In the genomic region with DNA sequence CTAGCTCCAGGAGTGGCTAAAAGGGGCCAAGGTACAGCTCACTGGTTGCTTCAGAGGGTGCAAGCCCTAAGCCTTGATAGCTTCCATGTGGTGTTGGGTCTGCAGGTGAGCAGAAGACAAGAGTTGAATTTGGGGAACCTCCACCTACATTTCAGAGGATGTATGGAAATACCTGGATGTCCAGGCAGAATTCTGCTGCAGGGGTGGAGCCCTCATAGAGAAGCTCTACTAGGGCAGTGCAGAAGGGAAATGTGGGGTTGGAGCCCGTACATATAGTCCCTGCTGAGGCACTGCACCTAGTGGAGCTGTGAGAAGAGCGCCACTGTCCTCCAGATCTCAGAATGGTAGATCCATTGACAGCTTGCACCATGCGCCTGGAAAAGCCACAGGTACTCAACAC, we compare ENCODE assay signal across 16 cellular contexts.
"Had no signal": no experiment of that assay in that cellular context is flagged by ENCODE, and none has a peak within 500 bp of the region (broad histone marks: within the 10 kb centered on the region; RNA-seq: fewer than 3 reads in every experiment).

No MANE protein-coding gene starts in this region.

- H3K4me1 ChIP-seq: tibial nerve had no signal

- ATAC-seq: heart right ventricle; left ventricle myocardium superior; psoas muscle; right cardiac atrium; stimulated activated naive CD8-positive, alpha-beta T cell treated with anti-CD3 and anti-CD28 coated beads, Interleukin-15, Interleukin-2, amounts not matched to agents 100 U/mL and 50 U/mL, for 24 hours had no signal

- H3K36me3 ChIP-seq: ovary had no signal

- H3K27ac ChIP-seq: esophagus squamous epithelium, heart right ventricle, ovary, psoas muscle, skin epidermis, tibial nerve had no signal

- FAIRE-seq: endothelial cell of umbilical vein, urothelium cell line had no signal

- H3K27me3 ChIP-seq: esophagus squamous epithelium, heart right ventricle, ovary, tibial nerve had no signal

- H3K4me3 ChIP-seq: esophagus squamous epithelium, heart right ventricle, ovary, psoas muscle, skin epidermis, tibial nerve had no signal

- H3K9me3 ChIP-seq: ovary had no signal

- DNase-seq: activated CD4-positive, alpha-beta T cell treated with anti-CD3 and anti-CD28 coated beads, Interleukin-2, amount 10 ng/mL, durations not matched to agents 7 days and 5 days; activated gamma-delta T cell; effector CD8-positive, alpha-beta T cell; esophagus squamous epithelium; heart right ventricle; kidney glomerular epithelial cell; left ventricle myocardium superior; ovary; psoas muscle; right cardiac atrium; stimulated activated naive CD8-positive, alpha-beta T cell treated with anti-CD3 and anti-CD28 coated beads, Interleukin-15, Interleukin-2, amounts not matched to agents 100 U/mL and 50 U/mL, for 24 hours; T1000 had no signal
